In the genomic region with DNA sequence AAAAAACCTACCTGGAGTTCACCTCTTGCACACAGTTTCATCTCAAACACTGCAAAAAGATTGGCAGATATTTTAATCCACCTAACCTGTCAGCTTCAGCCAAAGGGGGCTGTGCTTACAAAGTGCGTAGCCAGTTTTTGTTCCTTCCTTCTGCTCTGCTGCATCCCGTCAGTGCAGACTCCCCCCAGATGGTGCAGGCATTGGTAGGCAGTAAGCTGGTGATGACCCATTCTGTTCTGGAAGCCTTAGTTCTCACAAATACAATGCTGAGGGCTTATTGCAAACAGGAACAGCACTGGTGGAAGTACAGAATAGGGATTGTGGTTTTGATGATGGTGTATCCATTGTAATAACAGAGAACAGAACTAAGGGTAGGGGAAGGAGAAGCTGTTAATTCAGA, we compare ENCODE assay signal across 19 cellular contexts.
DNase-seq lines count a peak whose midpoint lies in the region; ATAC-seq, FAIRE-seq and TF ChIP-seq lines count a peak whose summit lies in the region.
"Had no signal": no experiment of that assay in that cellular context is flagged by ENCODE, and none has a peak within 500 bp of the region (broad histone marks: within the 10 kb centered on the region; RNA-seq: fewer than 3 reads in every experiment).

No MANE protein-coding gene starts in this region.

- H3K4me3 ChIP-seq in GM23338 (no peak overlapping the region), dorsolateral prefrontal cortex (peak overlapping the region in 16 of 59 donors; percentile 2 to 59 (median 14)), neural progenitor cell (no peak overlapping the region), kidney (ENCODE audit: low read length in 2 of 2) (no peak overlapping the region)
- H3K4me3 ChIP-seq: HAP-1 had no signal

- DNase-seq in Ammon's horn (ENCODE audit: low spot score) (peak; percentile 63), GM23338 (ENCODE audit: low spot score) (peak; percentile 7), dorsolateral prefrontal cortex (peak in 1 of 10 donors; percentile 64), neural progenitor cell (ENCODE audit: low spot score) (peak; percentile 59), kidney (no peak)
- DNase-seq: DMS53; Kasumi-1; MM.1S; NCI-H1105; NCI-H187; NCI-H446; NK-92 treated with Interleukin-12 subunit alpha and Interleukin-12 subunit beta, amount 100 ng/mL, for 24 hours had no signal

- H3F3A ChIP-seq in GM23338 (replicated peaks; ENCODE audit: low read depth) (no peaks in the 10 kb centered on the region), neural progenitor cell (ENCODE audit: low read depth) (no peaks in the 10 kb centered on the region)

- no peaks in the 10 kb centered on the region; the same call in 1 of the 2 replicates for H3K79me2 ChIP-seq in GM23338 (replicated peaks; ENCODE audit: insufficient read depth)
- no peaks in the 10 kb centered on the region for H3K79me2 ChIP-seq in neural progenitor cell (ENCODE audit: low read depth)

- H3K27ac ChIP-seq in GM23338 (ENCODE audit: low read depth) (0 out of 2 replicates have a peak overlapping the region, but pooled peaks have one; percentile 40), dorsolateral prefrontal cortex (peak overlapping the region in 44 of 59 donors; percentile 1 to 86 (median 56)), neural progenitor cell (no peak overlapping the region), kidney (ENCODE audit: low read depth in 2 of 2, low read length in 2 of 2) (no peak overlapping the region)
- H3K27ac ChIP-seq: HL-60 had no signal

- H3K4me2 ChIP-seq in GM23338 (no peak overlapping the region), neural progenitor cell (no peak overlapping the region)

- ATAC-seq in GM23338 (peak; percentile 41; the same call in 2 of the 3 replicates), GM18517 (IDR thresholded peaks at IDR 0.05; ENCODE audit: unreplicated experiment) (no peak), HG03095 (IDR thresholded peaks at IDR 0.05; ENCODE audit: unreplicated experiment) (no peak)

- peaks cover 12% of the 10 kb centered on the region for H3K4me1 Mint-ChIP-seq in GM23338
- no peaks in the 10 kb centered on the region for H3K4me1 Mint-ChIP-seq in neural progenitor cell
- H3K4me1 Mint-ChIP-seq: CD14-positive monocyte, IgD-negative memory B cell had no signal

- intact Hi-C loops in dorsolateral prefrontal cortex (cut with DNase I) = no loop called here
- intact Hi-C loops in kidney (cut with DNase I) = no loop called here

- no peaks in the 10 kb centered on the region for H3K9me3 ChIP-seq in neural progenitor cell (ENCODE audit: low read depth)
- no peaks in the 10 kb centered on the region for H3K9me3 ChIP-seq in kidney (ENCODE audit: control insufficient read depth in 1 of 2, low read length in 2 of 2)
- H3K9me3 ChIP-seq: HAP-1 had no signal

- no peak overlapping the region for H2AFZ ChIP-seq in GM23338
- peak overlapping the region; percentile 57 for H2AFZ ChIP-seq in neural progenitor cell (replicated peaks)

- H3K9ac ChIP-seq in neural progenitor cell (no peak overlapping the region), kidney (ENCODE audit: low read length in 2 of 2) (no peak overlapping the region)

- no peaks in the 10 kb centered on the region for H4K20me1 ChIP-seq in GM23338 (replicated peaks; ENCODE audit: insufficient read depth)
- no peaks in the 10 kb centered on the region for H4K20me1 ChIP-seq in neural progenitor cell (ENCODE audit: low read depth)

- peaks cover 1% of the 10 kb centered on the region for H3K27me3 Mint-ChIP-seq in GM23338 (ENCODE audit: insufficient read depth, low read depth, poor library complexity)
- no peaks in the 10 kb centered on the region for H3K27me3 Mint-ChIP-seq in neural progenitor cell (ENCODE audit: insufficient read depth, low read depth)
- H3K27me3 Mint-ChIP-seq: IgD-negative memory B cell had no signal

- no peaks in the 10 kb centered on the region for H3K9me3 Mint-ChIP-seq in GM23338
- no peaks in the 10 kb centered on the region for H3K9me3 Mint-ChIP-seq in neural progenitor cell

- TF ChIP-seq CTCF in GM23338 (conservative IDR thresholded peaks at IDR 0.05; ENCODE audit: low read depth in 2 of 2) = no peak
- no peak for TF ChIP-seq CTCF in dorsolateral prefrontal cortex (IDR thresholded peaks at IDR 0.05 in 54 of 56, conservative IDR thresholded peaks at IDR 0.05 in 2 of 56; ENCODE audit: low read depth in 1 of 56, partially characterized antibody in 56 of 56)
- no peak for TF ChIP-seq CTCF in neural progenitor cell (IDR thresholded peaks at IDR 0.05)
- no peak for TF ChIP-seq CTCF in kidney (IDR thresholded peaks at IDR 0.05; ENCODE audit: borderline replicate concordance, extremely low read depth, insufficient read depth)

- no peak overlapping the region for H3K4me3 Mint-ChIP-seq in GM23338
- H3K4me3 Mint-ChIP-seq in neural progenitor cell = no peak overlapping the region
- H3K4me3 Mint-ChIP-seq: CD14-positive monocyte, IgD-negative memory B cell had no signal

- H3K36me3 ChIP-seq in GM23338 (ENCODE audit: insufficient read depth) (no peaks in the 10 kb centered on the region), neural progenitor cell (no peaks in the 10 kb centered on the region), kidney (ENCODE audit: control insufficient read depth in 1 of 2, insufficient read depth in 2 of 2, low read length in 2 of 2) (no peaks in the 10 kb centered on the region)
- H3K36me3 ChIP-seq: HAP-1 had no signal

- no peaks in the 10 kb centered on the region for H3K9me2 ChIP-seq in GM23338 (ENCODE audit: insufficient read depth)

- H3K27me3 ChIP-seq in GM23338 (ENCODE audit: insufficient read depth) = no peaks in the 10 kb centered on the region
- no peaks in the 10 kb centered on the region for H3K27me3 ChIP-seq in dorsolateral prefrontal cortex
- H3K27me3 ChIP-seq in neural progenitor cell = no peaks in the 10 kb centered on the region

- H3K4me1 ChIP-seq in GM23338 (ENCODE audit: insufficient read depth) (peaks cover 20% of the 10 kb centered on the region), neural progenitor cell (peaks cover 6% of the 10 kb centered on the region), kidney (ENCODE audit: control insufficient read depth in 1 of 2, insufficient read depth in 1 of 2, low read depth in 1 of 2, low read length in 2 of 2) (no peaks in the 10 kb centered on the region)
- H3K4me1 ChIP-seq: HAP-1 had no signal

- FAIRE-seq in kidney (lab: Jason Lieb, UNC) = no peak
- FAIRE-seq: HTR-8/SVneo had no signal

- H3K36me3 Mint-ChIP-seq in GM23338 (ENCODE audit: low read depth) (no peaks in the 10 kb centered on the region), neural progenitor cell (no peaks in the 10 kb centered on the region)
- H3K36me3 Mint-ChIP-seq: CD14-positive monocyte, IgD-negative memory B cell had no signal

- H3K27ac Mint-ChIP-seq in GM23338 (peak overlapping the region; percentile 42; the same call in 1 of the 2 replicates), neural progenitor cell (no peak overlapping the region)
- H3K27ac Mint-ChIP-seq: CD14-positive monocyte, IgD-negative memory B cell had no signal

Comparison
In these comparisons a context has a peak if more than half of its experiments do, and no peak if none do; other contexts are left out.
1. H3K27ac ChIP-seq: peak in GM23338 (single experiment) and dorsolateral prefrontal cortex (44 of 59); none in neural progenitor cell (single experiment) and kidney (0 of 2).